ENCODE assay signal across 25 cellular contexts in the genomic region with DNA sequence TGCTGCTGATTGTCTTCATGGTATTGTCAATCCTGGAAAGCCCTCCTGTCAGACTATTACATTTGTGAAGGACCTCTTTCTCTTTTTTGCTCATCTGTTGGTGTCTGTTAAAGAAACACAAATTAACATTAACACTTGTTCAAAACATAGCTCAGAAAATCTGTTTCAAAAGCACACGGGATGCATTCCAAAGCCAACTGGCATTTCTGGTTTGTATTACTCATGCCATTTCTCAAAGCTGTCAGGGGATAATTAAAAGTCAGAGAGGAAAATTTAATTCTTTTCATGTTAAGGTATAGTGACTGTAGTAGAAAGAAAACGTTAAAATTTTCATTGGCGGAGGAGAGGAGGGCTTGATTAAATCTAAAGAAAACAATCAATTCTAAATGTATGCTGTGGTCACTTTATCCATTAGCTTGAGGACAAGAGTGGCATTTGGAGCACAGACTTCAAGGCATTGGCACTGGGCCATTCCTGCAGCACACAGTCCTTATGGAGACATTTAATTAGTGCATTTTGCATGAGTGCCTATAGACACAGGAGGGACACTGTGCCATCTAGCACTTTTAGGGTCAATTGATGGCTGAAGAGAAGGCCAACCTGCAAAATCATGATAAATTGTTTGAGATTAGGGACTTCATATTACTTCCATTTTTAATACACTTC. TPM values are rescaled to one million over a fixed set of nuclear protein-coding genes. Genes with fewer than 3 reads are reported as not detected.
DNase-seq lines count a peak whose midpoint lies in the region; ATAC-seq and TF ChIP-seq lines count a peak whose summit lies in the region.
"Had no signal": no experiment of that assay in that cellular context is flagged by ENCODE, and none has a peak within 500 bp of the region (broad histone marks: within the 10 kb centered on the region; RNA-seq: fewer than 3 reads in every experiment).

No MANE protein-coding gene starts in this region.

- ATAC-seq in omental fat pad (ENCODE audit: low FRiP score) = peak; percentile 48
- ATAC-seq: left ventricle myocardium superior; mucosa of descending colon; stimulated activated effector memory CD8-positive, alpha-beta T cell treated with anti-CD3 and anti-CD28 coated beads, Interleukin-12 subunit alpha, Interleukin-12 subunit beta, amount 100 ng/mL, for 72 hours; WTC11 had no signal

- DNase-seq in HT-29 (ENCODE audit: low spot score) = peak; percentile 38
- DNase-seq in NCI-H1694 treated with DMSO at 0.1 percent for 48 hours (lab: John Stamatoyannopoulos, UW) = peak; percentile 25
- peak; percentile 22 for DNase-seq in cerebellum (ENCODE audit: low spot score)
- DNase-seq in omental fat pad (ENCODE audit: low spot score) = no peak
- no peak for DNase-seq in GM10266 (ENCODE audit: extremely low spot score)
- no peak for DNase-seq in RKO (ENCODE audit: low spot score)
- DNase-seq in mucosa of gallbladder (ENCODE audit: low spot score) = no peak
- DNase-seq: activated CD4-positive, alpha-beta memory T cell treated with anti-CD3 and anti-CD28 coated beads, Interleukin-2, amount 10 ng/mL, durations not matched to agents 7 days and 5 days; activated T-cell treated with anti-CD3 and anti-CD28 coated beads, Interleukin-2, amount 50 U/mL, for 1 hour; adrenal gland; CD8-positive, alpha-beta memory T cell; foreskin melanocyte; KBM-7; left ventricle myocardium superior; mucosa of descending colon; MV-4-11; NCI-H2029; NCI-H510A treated with DMSO at 0.1 percent for 48 hours; stimulated activated CD4-positive, alpha-beta T cell treated with anti-CD3 and anti-CD28 coated beads, Interleukin-1b, Interleukin-23, amount 100 ng/mL, for 48 hours; T1000 had no signal

- no peak for TF ChIP-seq CTCF in omental fat pad (IDR thresholded peaks at IDR 0.05)
- no peak for TF ChIP-seq CTCF in GM10266 (IDR thresholded peaks at IDR 0.05; ENCODE audit: control insufficient read depth, insufficient read depth, low read depth, missing control alignments)

RNA-seq across cellular contexts. Expression of a gene that starts 21.2 kb away (rescaled TPM):
- not detected in 2 replicates for total RNA-seq in HT-29 (2014; rRNA removed; shearing (Covaris generic))
- total RNA-seq in cerebellum (44.4 TPM), omental fat pad (not detected), mucosa of gallbladder (not detected)
- total RNA-seq: activated CD4-positive, alpha-beta memory T cell treated with anti-CD3 and anti-CD28 coated beads, Interleukin-2, amount 10 ng/mL, durations not matched to agents 7 days and 5 days; CD8-positive, alpha-beta memory T cell; dermis microvascular lymphatic vessel endothelial cell; hepatocyte; left ventricle myocardium superior; prostate gland; WTC11 had no signal

Comparison
In these comparisons a context has a peak if more than half of its experiments do, and no peak if none do; other contexts are left out.
1. DNase-seq: peak in HT-29 (single experiment), NCI-H1694 treated with DMSO at 0.1 percent for 48 hours (single experiment) and cerebellum (single experiment); none in omental fat pad (single experiment), GM10266 (single experiment), RKO (single experiment) and mucosa of gallbladder (single experiment).
2. RNA of a gene that starts 21.2 kb away (total RNA-seq): 44.4 TPM in cerebellum (single experiment); not detected in HT-29, not detected in omental fat pad and not detected in mucosa of gallbladder (single experiment); every median in the first group is over 10 times any median in the second.